22 cellular contexts compared by ENCODE assay signal in genomic region chr16:47053895-47054294, GRCh38.
"Had no signal": no experiment of that assay in that cellular context is flagged by ENCODE, and none has a peak within 500 bp of the region (broad histone marks: within the 10 kb centered on the region; RNA-seq: fewer than 3 reads in every experiment).

No MANE protein-coding gene starts in this region.

- H3K27ac ChIP-seq: coronary artery, dorsolateral prefrontal cortex, esophagus muscularis mucosa, foreskin keratinocyte, gastroesophageal sphincter, heart left ventricle, hepatocyte, left lung, lower lobe of right lung had no signal

- H3K79me2 ChIP-seq: hepatocyte had no signal

- H3K4me1 ChIP-seq: esophagus muscularis mucosa, foreskin keratinocyte, gastroesophageal sphincter, heart left ventricle, left lung, lower lobe of right lung had no signal

- H3K4me2 ChIP-seq: hepatocyte had no signal

- ATAC-seq: foreskin keratinocyte, gastroesophageal sphincter, heart left ventricle, left cardiac atrium, left lung, left ventricle myocardium superior, lower lobe of right lung, mucosa of descending colon had no signal

- H3K36me3 ChIP-seq: esophagus muscularis mucosa, gastroesophageal sphincter, heart left ventricle, left lung, lower lobe of right lung had no signal

- H3K4me3 ChIP-seq: coronary artery, dorsolateral prefrontal cortex, esophagus muscularis mucosa, gastroesophageal sphincter, heart left ventricle, hepatocyte, left lung, lower lobe of right lung, mucosa of descending colon had no signal

- H3K27me3 ChIP-seq: dorsolateral prefrontal cortex, foreskin keratinocyte, heart left ventricle, hepatocyte, left lung had no signal

- H3K9me3 ChIP-seq: esophagus muscularis mucosa, gastroesophageal sphincter, heart left ventricle, left lung, lower lobe of right lung, mucosa of descending colon had no signal

- FAIRE-seq: colon, endothelial cell of umbilical vein, frontal cortex had no signal

- DNase-seq: dermis blood vessel endothelial cell; effector CD4-positive, alpha-beta T cell; effector memory CD4-positive, alpha-beta T cell; foreskin keratinocyte; heart left ventricle; hypothalamus; immature natural killer cell; islet precursor cell; left cardiac atrium; left lung; left ventricle myocardium superior; lower lobe of right lung; mesenchymal stem cell; mucosa of descending colon had no signal

- H2AFZ ChIP-seq: hepatocyte had no signal
